17 cellular contexts compared by ENCODE assay signal in the genomic region with DNA sequence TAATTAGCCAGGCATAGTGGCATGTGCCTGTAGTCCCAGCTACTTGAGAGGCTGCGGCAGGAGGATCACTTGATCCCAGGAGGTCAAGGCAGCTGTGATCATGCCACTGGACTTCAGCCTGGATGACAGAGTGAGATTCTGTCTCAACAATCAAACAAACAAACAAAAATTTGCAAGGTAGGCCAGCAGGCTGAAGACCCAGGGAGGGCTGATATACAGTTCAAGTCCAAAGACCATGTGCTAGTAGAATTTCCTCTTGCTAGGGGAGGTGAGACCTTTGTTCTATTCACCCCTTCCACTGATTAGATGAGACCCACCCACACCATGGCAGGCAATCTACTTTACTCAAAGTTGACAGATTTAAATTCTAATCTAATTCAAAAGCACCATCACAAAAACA.
"Had no signal": no experiment of that assay in that cellular context is flagged by ENCODE, and none has a peak within 500 bp of the region (broad histone marks: within the 10 kb centered on the region; RNA-seq: fewer than 3 reads in every experiment).

No MANE protein-coding gene starts in this region.

- H3K4me3 Mint-ChIP-seq: IgD-negative memory B cell had no signal

- ATAC-seq: SK-N-SH treated with all-trans-retinoic acid at 6 μM for 48 hours had no signal

- H3K27me3 Mint-ChIP-seq: IgD-negative memory B cell had no signal

- H3K9me3 Mint-ChIP-seq: IgD-negative memory B cell had no signal

- H3K27ac Mint-ChIP-seq: IgD-negative memory B cell had no signal

- H3K27ac ChIP-seq: RWPE1 had no signal

- DNase-seq: KBM-7, NCI-H1092, NCI-H1436, NCI-H187, NCI-H2029, NCI-H2081 treated with DMSO at 0.1 percent for 48 hours, NCI-H2171, NCI-H226, NCI-H446, NCI-H510A, NCI-H524 treated with DMSO at 0.1 percent for 48 hours, NCI-H69, NCI-H774, SHP77 had no signal
